9 cellular contexts compared by ENCODE assay signal in genomic region chr17:29150191-29150590, GRCh38. TPM values are rescaled to one million over a fixed set of nuclear protein-coding genes. Genes with fewer than 3 reads are reported as not detected.
DNase-seq lines count a peak whose midpoint lies in the region; ATAC-seq and TF ChIP-seq lines count a peak whose summit lies in the region.
"Had no signal": no experiment of that assay in that cellular context is flagged by ENCODE, and none has a peak within 500 bp of the region (broad histone marks: within the 10 kb centered on the region; RNA-seq: fewer than 3 reads in every experiment).

No MANE protein-coding gene starts in this region.

- in situ Hi-C loops in KBM-7 (cut with MboI; ENCODE audit: low pct_unique_long_range_greater_than_20kb, low sequenced_read_pairs), result no loop called here

- H3K4me1 Mint-ChIP-seq in activated CD8-positive, alpha-beta T cell treated with anti-CD3 and anti-CD28 coated beads for 36 hours (ENCODE audit: low read depth), result peaks cover 61% of the 10 kb centered on the region
- peaks cover 44 to 61% of the 10 kb centered on the region in 2 donors for H3K4me1 Mint-ChIP-seq in immature natural killer cell
- peaks cover 63% of the 10 kb centered on the region for H3K4me1 Mint-ChIP-seq in stimulated activated memory B cell treated with anti-CD40 and anti-IgM and Interleukin-4, amounts not matched to agents 10 μg/mL and 1 μg/mL and 100 μg/mL, for 72 hours

- ATAC-seq in activated CD8-positive, alpha-beta T cell treated with anti-CD3 and anti-CD28 coated beads for 36 hours, result no peak
- ATAC-seq in stimulated activated memory B cell treated with anti-CD40 and anti-IgM and Interleukin-4, amounts not matched to agents 10 μg/mL and 1 μg/mL and 100 μg/mL, for 72 hours, result peak; percentile 6
- ATAC-seq in sciatic nerve, result no peak

- no peaks in the 10 kb centered on the region for H3K27me3 Mint-ChIP-seq in activated CD8-positive, alpha-beta T cell treated with anti-CD3 and anti-CD28 coated beads for 36 hours
- no peaks in the 10 kb centered on the region for H3K27me3 Mint-ChIP-seq in immature natural killer cell (ENCODE audit: low read depth in 3 of 3)
- H3K27me3 Mint-ChIP-seq in stimulated activated memory B cell treated with anti-CD40 and anti-IgM and Interleukin-4, amounts not matched to agents 10 μg/mL and 1 μg/mL and 100 μg/mL, for 72 hours, result no peaks in the 10 kb centered on the region

- peak overlapping the region; percentile 87 for H3K27ac Mint-ChIP-seq in activated CD8-positive, alpha-beta T cell treated with anti-CD3 and anti-CD28 coated beads for 36 hours
- H3K27ac Mint-ChIP-seq in immature natural killer cell, result peak overlapping the region in 2 of 6 donors; percentile 57 to 87
- peak overlapping the region; percentile 97 for H3K27ac Mint-ChIP-seq in stimulated activated memory B cell treated with anti-CD40 and anti-IgM and Interleukin-4, amounts not matched to agents 10 μg/mL and 1 μg/mL and 100 μg/mL, for 72 hours

- no peaks in the 10 kb centered on the region for H3K9me3 Mint-ChIP-seq in activated CD8-positive, alpha-beta T cell treated with anti-CD3 and anti-CD28 coated beads for 36 hours
- no peaks in the 10 kb centered on the region for H3K9me3 Mint-ChIP-seq in immature natural killer cell
- no peaks in the 10 kb centered on the region for H3K9me3 Mint-ChIP-seq in stimulated activated memory B cell treated with anti-CD40 and anti-IgM and Interleukin-4, amounts not matched to agents 10 μg/mL and 1 μg/mL and 100 μg/mL, for 72 hours

- POLR2A ChIA-PET in activated CD8-positive, alpha-beta T cell treated with anti-CD3 and anti-CD28 coated beads for 36 hours (lab: Charles Lee), result interaction anchor here (1.4 to 6.7 kb wide), 3 partner anchors 11 to 142 kb away, joined by 4 to 65 read pairs (median 22); partner anchors contain the start of gene MYO18A

- no peaks in the 10 kb centered on the region for H3K36me3 Mint-ChIP-seq in activated CD8-positive, alpha-beta T cell treated with anti-CD3 and anti-CD28 coated beads for 36 hours (ENCODE audit: low read depth)
- no peaks in the 10 kb centered on the region for H3K36me3 Mint-ChIP-seq in immature natural killer cell
- H3K36me3 Mint-ChIP-seq in stimulated activated memory B cell treated with anti-CD40 and anti-IgM and Interleukin-4, amounts not matched to agents 10 μg/mL and 1 μg/mL and 100 μg/mL, for 72 hours, result no peaks in the 10 kb centered on the region

- intact Hi-C loops in activated CD8-positive, alpha-beta T cell treated with anti-CD3 and anti-CD28 coated beads for 36 hours (cut with micrococcal nuclease), result no loop called here
- intact Hi-C loops in sciatic nerve (cut with DNase I), result no loop called here

- peak overlapping the region; percentile 72 for H3K4me3 Mint-ChIP-seq in activated CD8-positive, alpha-beta T cell treated with anti-CD3 and anti-CD28 coated beads for 36 hours
- H3K4me3 Mint-ChIP-seq in immature natural killer cell, result peak overlapping the region; percentile 14 to 84 (median 59)
- peak overlapping the region; percentile 85 for H3K4me3 Mint-ChIP-seq in stimulated activated memory B cell treated with anti-CD40 and anti-IgM and Interleukin-4, amounts not matched to agents 10 μg/mL and 1 μg/mL and 100 μg/mL, for 72 hours

- DNase-seq in KBM-7 (peak; percentile 28), immature natural killer cell (no peak), sciatic nerve (ENCODE audit: low spot score) (no peak), COLO829 (ENCODE audit: low spot score) (no peak), NCI-H2107 treated with DMSO at 0.1 percent for 48 hours (lab: John Stamatoyannopoulos, UW; ENCODE audit: unreplicated experiment) (no peak)
- no peak for DNase-seq in activated CD8-positive, alpha-beta T cell treated with anti-CD3 and anti-CD28 coated beads for 36 hours
- DNase-seq: activated CD4-positive, alpha-beta T cell treated with anti-CD3 and anti-CD28 coated beads, Interleukin-2, amount 50 U/mL, for 4 hours; NCI-H146 had no signal

- no peak for TF ChIP-seq CTCF in activated CD8-positive, alpha-beta T cell treated with anti-CD3 and anti-CD28 coated beads for 36 hours (IDR thresholded peaks at IDR 0.05)

- CTCF ChIA-PET in activated CD8-positive, alpha-beta T cell treated with anti-CD3 and anti-CD28 coated beads for 36 hours (lab: Charles Lee), result interaction anchor here (0.6 to 27.4 kb wide), 15 partner anchors 14 to 186 kb away, joined by 3 to 609 read pairs (median 19); partner anchors contain the start of gene MYO18A

RNA-seq across cellular contexts. Expression of gene MYO18A, which starts 30.0 kb away (rescaled TPM):
- 10 to 100 TPM; 27.5 to 29.4 TPM for total RNA-seq in activated CD8-positive, alpha-beta T cell treated with anti-CD3 and anti-CD28 coated beads for 36 hours
- 10 to 100 TPM in 1 of 3 donors, 1 to 10 TPM in 2; 1.5 to 32.5 (median 5.2) TPM for polyA plus RNA-seq in immature natural killer cell
- 109 TPM for total RNA-seq in sciatic nerve
